ENCODE assay signal across 29 cellular contexts in genomic region chr2:157326683-157327082, GRCh38. TPM values are rescaled to one million over a fixed set of nuclear protein-coding genes. Genes with fewer than 3 reads are reported as not detected.
DNase-seq lines count a peak whose midpoint lies in the region; ATAC-seq and TF ChIP-seq lines count a peak whose summit lies in the region.
"Had no signal": no experiment of that assay in that cellular context is flagged by ENCODE, and none has a peak within 500 bp of the region (broad histone marks: within the 10 kb centered on the region; RNA-seq: fewer than 3 reads in every experiment).

No MANE protein-coding gene starts in this region.

- DNase-seq in left ventricle myocardium superior = no peak
- DNase-seq in left ventricle myocardium inferior = no peak
- DNase-seq in medulla oblongata (ENCODE audit: extremely low spot score) = peak; percentile 60
- DNase-seq in T-helper 2 cell treated with Interferon-gamma antibody and Interleukin-4, amounts not matched to agents 5 μg/mL and 100 μg/mL, for 36 hours (ENCODE audit: low spot score) = no peak
- no peak for DNase-seq in KG1 (lab: John Stamatoyannopoulos, UW)
- DNase-seq: activated CD4-positive, alpha-beta T cell treated with anti-CD3 and anti-CD28 coated beads, Interleukin-2, amount 10 ng/mL, durations not matched to agents 7 days and 5 days; activated naive CD4-positive, alpha-beta T cell treated with anti-CD3 and anti-CD28 coated beads, Interleukin-2, amount 50 U/mL, for 16 hours; cortex of kidney; DMS79; foreskin melanocyte; GDM1; H9; left lung; naive thymus-derived CD8-positive, alpha-beta T cell; NCI-H1048; NCI-H2029 treated with DMSO at 0.1 percent for 48 hours; NCI-H446; NK-92 treated with Interleukin-12 subunit alpha and Interleukin-12 subunit beta, amount 100 ng/mL, for 24 hours; SIG-M5; T-helper 9 cell had no signal

- no peak overlapping the region for H3K4me3 ChIP-seq in left ventricle myocardium inferior
- H3K4me3 ChIP-seq: BLaER1, esophagus muscularis mucosa, hepatocyte, left lung, skin epidermis had no signal

- H3K9me3 ChIP-seq in left ventricle myocardium inferior (replicated peaks) = no peaks in the 10 kb centered on the region
- H3K9me3 ChIP-seq: BLaER1, esophagus muscularis mucosa, left lung had no signal

- H3K9me3 Mint-ChIP-seq in T-helper 2 cell treated with Interferon-gamma antibody and Interleukin-4, amounts not matched to agents 5 μg/mL and 100 μg/mL, for 36 hours = no peaks in the 10 kb centered on the region
- H3K9me3 Mint-ChIP-seq: activated CD4-positive, alpha-beta T cell treated with anti-CD3 and anti-CD28 coated beads, Interleukin-2, amount 10 ng/mL, durations not matched to agents 7 days and 5 days; activated T-helper 1 cell treated with anti-CD3 and anti-CD28 coated beads, Interleukin-12 subunit alpha, Interleukin-12 subunit beta, Interleukin-2, Interleukin-4 antibody, amounts not matched to agents 30 ng/mL and 10 ng/mL and 1 ng/mL, durations not matched to agents 14 hours and 24 hours and 36 hours; H9; mesothelial cell of epicardium; naive thymus-derived CD8-positive, alpha-beta T cell; type B pancreatic cell had no signal

- H3K4me1 Mint-ChIP-seq in T-helper 2 cell treated with Interferon-gamma antibody and Interleukin-4, amounts not matched to agents 5 μg/mL and 100 μg/mL, for 36 hours (ENCODE audit: low read depth) = peaks cover 28% of the 10 kb centered on the region

- peaks cover 10% of the 10 kb centered on the region for H3K36me3 Mint-ChIP-seq in T-helper 2 cell treated with Interferon-gamma antibody and Interleukin-4, amounts not matched to agents 5 μg/mL and 100 μg/mL, for 36 hours (ENCODE audit: low read depth)
- H3K36me3 Mint-ChIP-seq: mesothelial cell of epicardium, type B pancreatic cell had no signal

- no peak overlapping the region for H3K4me3 Mint-ChIP-seq in T-helper 2 cell treated with Interferon-gamma antibody and Interleukin-4, amounts not matched to agents 5 μg/mL and 100 μg/mL, for 36 hours
- H3K4me3 Mint-ChIP-seq: activated CD4-positive, alpha-beta T cell treated with anti-CD3 and anti-CD28 coated beads, Interleukin-2, amount 10 ng/mL, durations not matched to agents 7 days and 5 days; H9; mesothelial cell of epicardium; type B pancreatic cell had no signal

- H3K27ac ChIP-seq in left ventricle myocardium inferior (replicated peaks) (no peak overlapping the region), angular gyrus (ENCODE audit: low read depth, low read length) (peak overlapping the region; percentile 93)
- H3K27ac ChIP-seq: BLaER1, esophagus muscularis mucosa, hepatocyte, left lung, skin epidermis had no signal

- H3K27me3 Mint-ChIP-seq in T-helper 2 cell treated with Interferon-gamma antibody and Interleukin-4, amounts not matched to agents 5 μg/mL and 100 μg/mL, for 36 hours (ENCODE audit: low read depth) = no peaks in the 10 kb centered on the region
- H3K27me3 Mint-ChIP-seq: activated CD4-positive, alpha-beta T cell treated with anti-CD3 and anti-CD28 coated beads, Interleukin-2, amount 10 ng/mL, durations not matched to agents 7 days and 5 days; naive thymus-derived CD8-positive, alpha-beta T cell had no signal

- no peak for TF ChIP-seq CTCF in left ventricle myocardium inferior (IDR thresholded peaks at IDR 0.05; ENCODE audit: borderline replicate concordance)

- H3K4me1 ChIP-seq in left ventricle myocardium inferior = peaks cover 19% of the 10 kb centered on the region

- intact Hi-C loops in left ventricle myocardium superior (cut with micrococcal nuclease) (no loop called here), left ventricle myocardium inferior (cut with micrococcal nuclease) (loop anchor here (10.0 kb wide), 1 partner anchor 168 kb away; no protein-coding TSS in a partner anchor)

- H3K36me3 ChIP-seq in left ventricle myocardium inferior = no peaks in the 10 kb centered on the region
- H3K36me3 ChIP-seq: BLaER1, esophagus muscularis mucosa, left lung had no signal

- H3K27me3 ChIP-seq in left ventricle myocardium inferior (ENCODE audit: low read depth) = no peaks in the 10 kb centered on the region
- H3K27me3 ChIP-seq: BLaER1, esophagus muscularis mucosa, hepatocyte, left lung had no signal

- H3K27ac Mint-ChIP-seq in T-helper 2 cell treated with Interferon-gamma antibody and Interleukin-4, amounts not matched to agents 5 μg/mL and 100 μg/mL, for 36 hours = no peak overlapping the region
- H3K27ac Mint-ChIP-seq: activated T-helper 1 cell treated with anti-CD3 and anti-CD28 coated beads, Interleukin-12 subunit alpha, Interleukin-12 subunit beta, Interleukin-2, Interleukin-4 antibody, amounts not matched to agents 30 ng/mL and 10 ng/mL and 1 ng/mL, durations not matched to agents 14 hours and 24 hours and 36 hours; mesothelial cell of epicardium; type B pancreatic cell had no signal

- ATAC-seq in left ventricle myocardium superior (peak; percentile 50), GM21528 (IDR thresholded peaks at IDR 0.05; ENCODE audit: low FRiP score, unreplicated experiment) (no peak)

RNA-seq across cellular contexts. Expression of gene ERMN, which starts 1.1 kb away (rescaled TPM):
- total RNA-seq in left ventricle myocardium superior = not detected
- total RNA-seq in left ventricle myocardium inferior = not detected
- total RNA-seq: mesothelial cell of epicardium had no signal
